Comparison of ENCODE assay signal across 1 cellular context in the genomic region with DNA sequence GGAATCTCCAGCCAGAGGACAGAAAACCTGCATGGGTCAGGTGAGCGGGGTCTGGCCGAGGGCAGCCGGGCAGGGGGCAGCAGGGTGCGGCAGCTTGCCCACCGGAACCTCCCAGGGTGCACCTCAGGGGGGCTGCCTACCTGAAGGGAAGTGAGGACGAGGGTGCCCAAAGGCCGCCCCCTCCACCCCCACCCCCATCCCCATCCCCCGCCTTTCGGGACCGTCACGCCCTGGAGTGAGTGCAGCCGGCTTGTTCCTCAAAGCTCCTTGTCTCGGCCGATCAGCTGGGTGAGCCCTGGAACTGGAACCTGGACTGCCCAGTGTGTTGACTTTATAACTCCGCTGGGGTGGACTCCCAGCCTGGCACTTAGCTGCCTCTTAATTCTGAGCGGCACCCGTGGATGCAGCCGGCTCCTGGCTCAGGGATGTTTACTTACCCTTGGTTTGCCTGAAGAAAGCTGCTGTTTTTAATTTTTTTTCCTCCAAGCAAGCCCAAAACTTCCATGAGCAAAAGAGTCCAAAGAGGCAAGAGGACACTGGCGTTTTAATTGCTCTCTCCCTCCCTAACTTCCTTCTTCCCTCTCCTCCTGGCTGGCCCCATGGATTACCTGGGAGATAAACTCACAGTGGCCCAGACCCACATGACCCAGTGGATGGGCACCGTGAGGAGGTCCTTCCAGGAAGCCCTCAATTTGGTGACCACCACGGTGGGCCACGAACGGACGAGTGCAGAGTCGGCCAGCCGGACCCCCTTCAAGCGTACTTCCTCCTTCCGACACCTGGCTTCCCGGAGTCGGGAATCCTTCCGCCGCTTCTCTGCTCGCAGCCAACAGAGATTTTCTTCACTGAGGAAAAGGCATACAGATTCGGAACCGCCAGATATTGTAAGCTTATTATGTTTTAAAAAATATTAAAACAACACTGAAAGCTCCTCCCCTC.
TF ChIP-seq lines count a peak whose summit lies in the region.

No MANE protein-coding gene starts in this region.

TF ChIP-seq in H1, 55 proteins besides CTCF, POLR2A, EP300 and RAD21 (continued from another document):
- TF ChIP-seq, protein P1, sequence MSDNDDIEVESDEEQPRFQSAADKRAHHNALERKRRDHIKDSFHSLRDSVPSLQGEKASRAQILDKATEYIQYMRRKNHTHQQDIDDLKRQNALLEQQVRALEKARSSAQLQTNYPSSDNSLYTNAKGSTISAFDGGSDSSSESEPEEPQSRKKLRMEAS (IDR thresholded peaks at IDR 0.05): no peak
- no peak for TF ChIP-seq CHD1 (IDR thresholded peaks at IDR 0.05; ENCODE audit: low read depth, low read length)
